ENCODE assay signal across 8 cellular contexts in the genomic region with DNA sequence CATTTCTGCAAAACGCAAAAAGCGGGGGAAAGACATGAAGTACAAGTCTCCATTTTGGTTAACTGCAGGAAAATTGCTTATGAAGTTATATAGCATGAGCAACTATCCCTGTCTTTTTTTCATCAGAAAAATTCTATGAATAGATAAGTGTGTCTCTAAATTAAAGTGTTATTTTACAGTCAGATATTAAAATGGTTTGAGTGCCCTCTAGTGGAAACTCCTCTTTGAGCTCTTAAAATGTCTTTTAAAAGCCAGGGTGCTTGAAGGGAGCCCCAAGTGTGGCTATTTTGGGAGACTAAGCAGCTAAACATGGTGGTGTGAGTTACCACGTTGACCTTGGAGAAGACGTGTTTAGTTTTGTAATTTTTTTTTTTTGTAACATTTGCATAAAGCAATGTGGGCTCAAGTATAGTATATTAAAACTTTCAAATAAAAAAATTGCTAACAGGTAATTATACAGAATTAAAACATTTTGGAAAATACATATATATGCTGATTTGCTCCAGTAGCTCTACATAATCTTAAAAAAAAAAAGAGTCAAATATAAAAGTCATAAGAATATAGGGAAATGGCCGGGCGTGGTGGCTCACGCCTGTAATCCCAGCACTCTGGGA.
DNase-seq lines count a peak whose midpoint lies in the region; ATAC-seq, FAIRE-seq and TF ChIP-seq lines count a peak whose summit lies in the region.

No MANE protein-coding gene starts in this region.

- H3K79me2 ChIP-seq in GM23338 (replicated peaks; ENCODE audit: insufficient read depth): no peaks in the 10 kb centered on the region
- H3K79me2 ChIP-seq in keratinocyte (ENCODE audit: control insufficient read depth, insufficient read depth, low read length): no peaks in the 10 kb centered on the region

- no peak overlapping the region for H3K4me3 Mint-ChIP-seq in GM23338

- no peaks in the 10 kb centered on the region for H3K9me2 ChIP-seq in GM23338 (ENCODE audit: insufficient read depth)

- H3K4me1 Mint-ChIP-seq in GM23338: peaks cover 7% of the 10 kb centered on the region; the same call in 2 of the 3 replicates

- H3F3A ChIP-seq in GM23338 (replicated peaks; ENCODE audit: low read depth): no peaks in the 10 kb centered on the region

- TF ChIP-seq POLR2A in uterus (IDR thresholded peaks at IDR 0.05): no peak

- dilution Hi-C loops in keratinocyte (cut with MboI; ENCODE audit: extremely low pct_ligation_motif_present, low sequenced_read_pairs): no loop called here

- H3K27ac ChIP-seq in GM23338 (ENCODE audit: low read depth) (no peak overlapping the region), brain microvascular endothelial cell (no peak overlapping the region), keratinocyte (ENCODE audit: control insufficient read depth, insufficient read depth, low read length) (no peak overlapping the region), uterus (no peak overlapping the region)

- no peak overlapping the region for H3K27ac Mint-ChIP-seq in GM23338

- no peaks in the 10 kb centered on the region for H3K9me1 ChIP-seq in keratinocyte (ENCODE audit: control insufficient read depth, extremely low read depth, insufficient read depth, low read length)

- no peak overlapping the region for H3K4me2 ChIP-seq in GM23338
- H3K4me2 ChIP-seq in keratinocyte (ENCODE audit: control insufficient read depth, extremely low read depth, insufficient read depth, low read depth, low read length): no peak overlapping the region

- in situ Hi-C loops in brain microvascular endothelial cell (cut with HindIII; ENCODE audit: low pct_ligation_motif_present, low sequenced_read_pairs): no loop called here

- FAIRE-seq in keratinocyte (lab: Jason Lieb, UNC): no peak

- H3K9me3 ChIP-seq in keratinocyte (ENCODE audit: control insufficient read depth, low read depth, low read length): no peaks in the 10 kb centered on the region
- H3K9me3 ChIP-seq in uterus: no peaks in the 10 kb centered on the region

- H3K4me1 ChIP-seq in GM23338 (ENCODE audit: insufficient read depth) (peaks cover 8% of the 10 kb centered on the region; the same call in 1 of the 2 replicates), keratinocyte (ENCODE audit: control insufficient read depth, extremely low read depth, insufficient read depth, low read length) (no peaks in the 10 kb centered on the region), uterus (no peaks in the 10 kb centered on the region)

- H3K4me3 ChIP-seq in AG10803 (ENCODE audit: low read length): no peak overlapping the region
- H3K4me3 ChIP-seq in GM23338: no peak overlapping the region
- no peak overlapping the region for H3K4me3 ChIP-seq in brain microvascular endothelial cell (ENCODE audit: low read depth, low read length)
- no peak overlapping the region for H3K4me3 ChIP-seq in keratinocyte (ENCODE audit: control insufficient read depth in 2 of 3, extremely low read depth in 1 of 3, insufficient read depth in 2 of 3, low read depth in 1 of 3, low read length in 3 of 3)
- no peak overlapping the region for H3K4me3 ChIP-seq in uterus

- intact Hi-C loops in uterus (cut with DNase I; ENCODE audit: low total_unique reads): loop anchor here (5.0 kb wide), 1 partner anchor 120 kb away; no protein-coding TSS in a partner anchor

- no peak overlapping the region for H2AFZ ChIP-seq in GM23338
- no peak overlapping the region for H2AFZ ChIP-seq in keratinocyte (ENCODE audit: control insufficient read depth, low read length)

- no peak overlapping the region for H3K9ac ChIP-seq in keratinocyte (ENCODE audit: control insufficient read depth, extremely low read depth, insufficient read depth, low read length)

- no peaks in the 10 kb centered on the region for H4K20me1 ChIP-seq in GM23338 (replicated peaks; ENCODE audit: insufficient read depth)
- H4K20me1 ChIP-seq in keratinocyte (ENCODE audit: control insufficient read depth, extremely low read depth, insufficient read depth, low read length): no peaks in the 10 kb centered on the region

- TF ChIP-seq CTCF in AG10803 (conservative IDR thresholded peaks at IDR 0.05; ENCODE audit: low read length) (peak; percentile 74), GM23338 (conservative IDR thresholded peaks at IDR 0.05; ENCODE audit: low read depth in 2 of 2) (peak; percentile 57 to 84), brain microvascular endothelial cell (IDR thresholded peaks at IDR 0.05; ENCODE audit: low read depth, low read length, missing control alignments) (peak; percentile 62), keratinocyte (optimal IDR thresholded peaks at IDR 0.05 in 1 of 3, IDR thresholded peaks at IDR 0.05 in 1 of 3, conservative IDR thresholded peaks at IDR 0.05 in 1 of 3; ENCODE audit: extremely low read depth in 1 of 3, insufficient read depth in 2 of 3, low read length in 3 of 3) (peak; percentile 2 to 40 (median 39)), uterus (IDR thresholded peaks at IDR 0.05) (peak; percentile 55 to 67 (median 58))

- H3K27me3 Mint-ChIP-seq in GM23338 (ENCODE audit: insufficient read depth, low read depth, poor library complexity): peaks cover 4% of the 10 kb centered on the region

- no peaks in the 10 kb centered on the region for H3K9me3 Mint-ChIP-seq in GM23338

- ATAC-seq in GM23338: peak; percentile 57; the same call in 2 of the 3 replicates

- no peaks in the 10 kb centered on the region for H3K27me3 ChIP-seq in GM23338 (ENCODE audit: insufficient read depth)
- H3K27me3 ChIP-seq in brain microvascular endothelial cell (replicated peaks): no peaks in the 10 kb centered on the region
- H3K27me3 ChIP-seq in keratinocyte (ENCODE audit: control insufficient read depth, extremely low read depth, insufficient read depth, low read length): no peaks in the 10 kb centered on the region
- no peaks in the 10 kb centered on the region for H3K27me3 ChIP-seq in uterus

- peaks cover 14% of the 10 kb centered on the region for H3K36me3 Mint-ChIP-seq in GM23338 (ENCODE audit: low read depth)

- H3K36me3 ChIP-seq in GM23338 (ENCODE audit: insufficient read depth) (no peaks in the 10 kb centered on the region), brain microvascular endothelial cell (replicated peaks) (no peaks in the 10 kb centered on the region), keratinocyte (ENCODE audit: control insufficient read depth in 2 of 2, extremely low read depth in 1 of 2, insufficient read depth in 2 of 2, low read length in 2 of 2) (peaks cover 9 to 10% of the 10 kb centered on the region in 2 experiments), uterus (no peaks in the 10 kb centered on the region)

- peak; percentile 63 for DNase-seq in AG10803 (ENCODE audit: low read depth)
- peak; percentile 86 for DNase-seq in GM23338 (ENCODE audit: low spot score)
- DNase-seq in NCI-H345 (lab: John Stamatoyannopoulos, UW): peak; percentile 30
- DNase-seq in brain microvascular endothelial cell: peak; percentile 15
- DNase-seq in keratinocyte (ENCODE audit: low read depth, low spot score): no peak
- DNase-seq in uterus: no peak
- no peak for DNase-seq in effector CD4-positive, alpha-beta T cell
- DNase-seq in OCI-M2 (lab: John Stamatoyannopoulos, UW; ENCODE audit: unreplicated experiment): no peak

TF ChIP-seq in GM23338, 12 proteins besides CTCF, POLR2A, EP300 and RAD21 (continues in another document):
- TF ChIP-seq POLR2AphosphoS5 (IDR thresholded peaks at IDR 0.05; ENCODE audit: low read depth): no peak
- TF ChIP-seq EZH2phosphoT487 (IDR thresholded peaks at IDR 0.05; ENCODE audit: unreplicated experiment): no peak
- TF ChIP-seq CREB1 (CRISPR knock-in tag; IDR thresholded peaks at IDR 0.05; ENCODE audit: low read depth): no peak

Comparison
In these comparisons a context has a peak if more than half of its experiments do, and no peak if none do; other contexts are left out.
1. DNase-seq: peak in AG10803 (single experiment), GM23338 (single experiment), NCI-H345 (single experiment) and brain microvascular endothelial cell (single experiment); none in keratinocyte (single experiment), uterus (0 of 2), effector CD4-positive, alpha-beta T cell (single experiment) and OCI-M2 (single experiment).
2. Peak in every context shown above with its lines, with median percentiles within 50 percentile points of each other: CTCF ChIP-seq.